Comparison of ENCODE assay signal across 9 cellular contexts in genomic region chr22:29154364-29155048, GRCh38.
A peak's percentile ranks its signal among the peaks of the same experiment; 100 is the strongest.
DNase-seq lines count a peak whose midpoint lies in the region; ATAC-seq, FAIRE-seq and TF ChIP-seq lines count a peak whose summit lies in the region.
"Had no signal": no experiment of that assay in that cellular context is flagged by ENCODE, and none has a peak within 500 bp of the region (broad histone marks: within the 10 kb centered on the region; RNA-seq: fewer than 3 reads in every experiment).

No MANE protein-coding gene starts in this region.

- peak; percentile 56 for DNase-seq in DMS53 (lab: John Stamatoyannopoulos, UW)
- DNase-seq in HTR-8/SVneo (ENCODE audit: insufficient read length, low spot score): peak; percentile 66
- DNase-seq in RPMI8226: peak; percentile 70
- DNase-seq in activated T-helper 9 cell treated with anti-CD3 and anti-CD28 coated beads, Interleukin-2, amount 50 U/mL, for 16 hours (ENCODE audit: low read depth): peak; percentile 64
- DNase-seq in foreskin fibroblast: peak; percentile 24 to 73
- peak; percentile 82 for DNase-seq in superior temporal gyrus (ENCODE audit: extremely low spot score)

- no peak for FAIRE-seq in HTR-8/SVneo (lab: Jason Lieb, UNC)
- FAIRE-seq: colon had no signal

- H3K9me3 ChIP-seq in neutrophil: no peaks in the 10 kb centered on the region

- no peak overlapping the region for H3K4me3 ChIP-seq in foreskin fibroblast (ENCODE audit: low read depth in 1 of 2, low read length in 2 of 2)
- peak overlapping the region; percentile 19 to 24 for H3K4me3 ChIP-seq in neutrophil (ENCODE audit: low read depth in 1 of 2, low read length in 1 of 2)

- no peak overlapping the region for H3K27ac ChIP-seq in neutrophil

- TF ChIP-seq CTCF in foreskin fibroblast (IDR thresholded peaks at IDR 0.05; ENCODE audit: low read depth, low read length) (peak; percentile 96), neutrophil (IDR thresholded peaks at IDR 0.05) (peak; percentile 88)

- ATAC-seq in GM21786 (IDR thresholded peaks at IDR 0.05; ENCODE audit: unreplicated experiment): no peak

- H3K4me1 ChIP-seq in neutrophil (ENCODE audit: control insufficient read depth in 1 of 2, insufficient read depth in 1 of 2, low read depth in 1 of 2, low read length in 1 of 2): peaks cover 26 to 27% of the 10 kb centered on the region in 2 experiments

- H3K27me3 ChIP-seq in neutrophil: peaks cover 13% of the 10 kb centered on the region

- H3K36me3 ChIP-seq in neutrophil: no peaks in the 10 kb centered on the region

Comparison
In these comparisons a context has a peak if more than half of its experiments do, and no peak if none do; other contexts are left out.
1. H3K4me3 ChIP-seq: peak in neutrophil (2 of 2); none in foreskin fibroblast (0 of 2).
2. Peak in every context shown above with its lines, with median percentiles within 50 percentile points of each other: DNase-seq.